ENCODE assay signal across 2 cellular contexts in the genomic region with DNA sequence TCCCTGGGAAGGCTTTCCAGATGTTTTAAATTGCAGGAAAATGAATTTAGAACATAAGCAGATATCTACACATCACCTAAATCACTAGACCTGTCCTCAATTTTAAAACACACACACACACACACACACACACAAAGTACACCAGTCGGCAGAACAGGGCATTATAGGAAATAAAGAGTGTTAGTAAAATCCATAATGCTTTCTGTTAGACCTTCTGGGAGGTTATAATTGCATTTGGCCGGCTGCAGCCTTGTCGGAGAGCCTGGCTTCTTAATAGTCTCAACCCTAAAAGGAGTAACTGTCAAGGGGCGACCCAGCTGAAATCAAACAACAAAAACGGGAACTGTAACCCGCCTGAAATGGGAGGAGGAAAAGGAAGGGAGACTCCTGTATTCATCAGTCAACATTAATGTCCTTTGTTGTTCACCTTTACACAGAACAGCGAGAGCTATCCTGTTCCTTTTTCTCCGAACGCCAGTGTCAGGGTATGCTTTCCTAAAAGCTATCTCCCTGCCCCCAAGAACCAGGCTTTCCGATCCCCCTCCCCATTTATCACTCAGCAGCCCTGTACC.
TF ChIP-seq lines count a peak whose summit lies in the region.

No MANE protein-coding gene starts in this region.

TF ChIP-seq in HEK293, 187 proteins besides CTCF, POLR2A, EP300 and RAD21 (continued from another document):
- TF ChIP-seq, protein P1, sequence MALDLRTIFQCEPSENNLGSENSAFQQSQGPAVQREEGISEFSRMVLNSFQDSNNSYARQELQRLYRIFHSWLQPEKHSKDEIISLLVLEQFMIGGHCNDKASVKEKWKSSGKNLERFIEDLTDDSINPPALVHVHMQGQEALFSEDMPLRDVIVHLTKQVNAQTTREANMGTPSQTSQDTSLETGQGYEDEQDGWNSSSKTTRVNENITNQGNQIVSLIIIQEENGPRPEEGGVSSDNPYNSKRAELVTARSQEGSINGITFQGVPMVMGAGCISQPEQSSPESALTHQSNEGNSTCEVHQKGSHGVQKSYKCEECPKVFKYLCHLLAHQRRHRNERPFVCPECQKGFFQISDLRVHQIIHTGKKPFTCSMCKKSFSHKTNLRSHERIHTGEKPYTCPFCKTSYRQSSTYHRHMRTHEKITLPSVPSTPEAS (tag by site-specific recombination; IDR thresholded peaks at IDR 0.05) = peak; percentile 75; the same call in 1 of the 2 replicates
- TF ChIP-seq, protein P2, sequence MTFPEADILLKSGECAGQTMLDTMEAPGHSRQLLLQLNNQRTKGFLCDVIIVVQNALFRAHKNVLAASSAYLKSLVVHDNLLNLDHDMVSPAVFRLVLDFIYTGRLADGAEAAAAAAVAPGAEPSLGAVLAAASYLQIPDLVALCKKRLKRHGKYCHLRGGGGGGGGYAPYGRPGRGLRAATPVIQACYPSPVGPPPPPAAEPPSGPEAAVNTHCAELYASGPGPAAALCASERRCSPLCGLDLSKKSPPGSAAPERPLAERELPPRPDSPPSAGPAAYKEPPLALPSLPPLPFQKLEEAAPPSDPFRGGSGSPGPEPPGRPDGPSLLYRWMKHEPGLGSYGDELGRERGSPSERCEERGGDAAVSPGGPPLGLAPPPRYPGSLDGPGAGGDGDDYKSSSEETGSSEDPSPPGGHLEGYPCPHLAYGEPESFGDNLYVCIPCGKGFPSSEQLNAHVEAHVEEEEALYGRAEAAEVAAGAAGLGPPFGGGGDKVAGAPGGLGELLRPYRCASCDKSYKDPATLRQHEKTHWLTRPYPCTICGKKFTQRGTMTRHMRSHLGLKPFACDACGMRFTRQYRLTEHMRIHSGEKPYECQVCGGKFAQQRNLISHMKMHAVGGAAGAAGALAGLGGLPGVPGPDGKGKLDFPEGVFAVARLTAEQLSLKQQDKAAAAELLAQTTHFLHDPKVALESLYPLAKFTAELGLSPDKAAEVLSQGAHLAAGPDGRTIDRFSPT (tag by site-specific recombination; IDR thresholded peaks at IDR 0.05) = no peak
- TF ChIP-seq ZNF76 (tag by site-specific recombination; IDR thresholded peaks at IDR 0.05; ENCODE audit: borderline replicate concordance, low read depth) = peak; percentile 87
- TF ChIP-seq SP3 (tag by site-specific recombination; IDR thresholded peaks at IDR 0.05) = no peak
- TF ChIP-seq, protein P3, sequence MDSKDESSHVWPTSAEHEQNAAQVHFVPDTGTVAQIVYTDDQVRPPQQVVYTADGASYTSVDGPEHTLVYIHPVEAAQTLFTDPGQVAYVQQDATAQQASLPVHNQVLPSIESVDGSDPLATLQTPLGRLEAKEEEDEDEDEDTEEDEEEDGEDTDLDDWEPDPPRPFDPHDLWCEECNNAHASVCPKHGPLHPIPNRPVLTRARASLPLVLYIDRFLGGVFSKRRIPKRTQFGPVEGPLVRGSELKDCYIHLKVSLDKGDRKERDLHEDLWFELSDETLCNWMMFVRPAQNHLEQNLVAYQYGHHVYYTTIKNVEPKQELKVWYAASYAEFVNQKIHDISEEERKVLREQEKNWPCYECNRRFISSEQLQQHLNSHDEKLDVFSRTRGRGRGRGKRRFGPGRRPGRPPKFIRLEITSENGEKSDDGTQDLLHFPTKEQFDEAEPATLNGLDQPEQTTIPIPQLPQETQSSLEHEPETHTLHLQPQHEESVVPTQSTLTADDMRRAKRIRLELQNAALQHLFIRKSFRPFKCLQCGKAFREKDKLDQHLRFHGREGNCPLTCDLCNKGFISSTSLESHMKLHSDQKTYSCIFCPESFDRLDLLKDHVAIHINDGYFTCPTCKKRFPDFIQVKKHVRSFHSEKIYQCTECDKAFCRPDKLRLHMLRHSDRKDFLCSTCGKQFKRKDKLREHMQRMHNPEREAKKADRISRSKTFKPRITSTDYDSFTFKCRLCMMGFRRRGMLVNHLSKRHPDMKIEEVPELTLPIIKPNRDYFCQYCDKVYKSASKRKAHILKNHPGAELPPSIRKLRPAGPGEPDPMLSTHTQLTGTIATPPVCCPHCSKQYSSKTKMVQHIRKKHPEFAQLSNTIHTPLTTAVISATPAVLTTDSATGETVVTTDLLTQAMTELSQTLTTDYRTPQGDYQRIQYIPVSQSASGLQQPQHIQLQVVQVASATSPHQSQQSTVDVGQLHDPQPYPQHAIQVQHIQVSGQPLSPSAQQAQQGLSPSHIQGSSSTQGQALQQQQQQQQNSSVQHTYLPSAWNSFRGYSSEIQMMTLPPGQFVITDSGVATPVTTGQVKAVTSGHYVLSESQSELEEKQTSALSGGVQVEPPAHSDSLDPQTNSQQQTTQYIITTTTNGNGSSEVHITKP (tag by site-specific recombination; IDR thresholded peaks at IDR 0.05) = peak; percentile 39

TF ChIP-seq in endothelial cell of umbilical vein, 7 proteins besides CTCF, POLR2A, EP300 and RAD21 (continued from another document):
- TF ChIP-seq, protein P4, sequence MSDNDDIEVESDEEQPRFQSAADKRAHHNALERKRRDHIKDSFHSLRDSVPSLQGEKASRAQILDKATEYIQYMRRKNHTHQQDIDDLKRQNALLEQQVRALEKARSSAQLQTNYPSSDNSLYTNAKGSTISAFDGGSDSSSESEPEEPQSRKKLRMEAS (IDR thresholded peaks at IDR 0.05; ENCODE audit: insufficient read depth, insufficient read length) = no peak
- no peak for TF ChIP-seq GATA2 (IDR thresholded peaks at IDR 0.05; ENCODE audit: insufficient read depth, insufficient read length, low read depth, low read length)
